8 cellular contexts compared by ENCODE assay signal in genomic region chr11:57458410-57459111, GRCh38. TPM values are rescaled to one million over a fixed set of nuclear protein-coding genes. Genes with fewer than 3 reads are reported as not detected.
DNase-seq lines count a peak whose midpoint lies in the region; ATAC-seq and TF ChIP-seq lines count a peak whose summit lies in the region.

No MANE protein-coding gene starts in this region.

- no peaks in the 10 kb centered on the region for H3K9me3 Mint-ChIP-seq in HFFc6

- peak; percentile 92 for TF ChIP-seq CTCF in HFFc6 (IDR thresholded peaks at IDR 0.05)

- H3K36me3 Mint-ChIP-seq in HFFc6 (ENCODE audit: low read depth), result no peaks in the 10 kb centered on the region

- H3K27ac Mint-ChIP-seq in HFFc6, result no peak overlapping the region

- ATAC-seq in left lobe of liver (peak; percentile 62), HG02981 (IDR thresholded peaks at IDR 0.05; ENCODE audit: unreplicated experiment) (no peak), GM19397 (IDR thresholded peaks at IDR 0.05; ENCODE audit: unreplicated experiment) (no peak)

- in situ Hi-C loops in T47D (cut with HindIII; ENCODE audit: low pct_unique_long_range_greater_than_20kb, low sequenced_read_pairs), result no loop called here

- peaks cover 29% of the 10 kb centered on the region for H3K4me1 Mint-ChIP-seq in HFFc6 (ENCODE audit: low read depth)

- H3K27me3 Mint-ChIP-seq in HFFc6 (ENCODE audit: insufficient read depth), result peaks cover 51% of the 10 kb centered on the region

- DNase-seq in CD1c-positive myeloid dendritic cell (ENCODE audit: extremely low spot score), result peak; percentile 50
- DNase-seq in HFFc6, result no peak
- peak; percentile 40 for DNase-seq in SW480 (ENCODE audit: low spot score)
- peak; percentile 56 to 74 for DNase-seq in T47D (ENCODE audit: low read depth in 1 of 2, low spot score in 1 of 2)
- DNase-seq in left lobe of liver (ENCODE audit: low spot score), result peak; percentile 85
- peak in 2 of 3 experiments; percentile 42 to 47 for DNase-seq in stimulated activated CD4-positive, alpha-beta T cell treated with anti-CD3 and anti-CD28 coated beads, TNF-alpha, amount 100 ng/mL, for 24 hours (ENCODE audit: low read depth in 3 of 3)

- H3K4me3 Mint-ChIP-seq in HFFc6, result peak overlapping the region; percentile 85

RNA-seq across cellular contexts. Expression of gene RTN4RL2, which starts 1.8 kb away (rescaled TPM):
- under 1 TPM; 0.09 to 0.66 (median 0.35) TPM for total RNA-seq in HFFc6 (2021; fragmentation: NEBNext Ultra II Directional; extraction: Animal tissue kit (Norgen Biotek cat#: 25700))
- 22.0 TPM for total RNA-seq in left lobe of liver

RNA-seq across cellular contexts. Expression of gene SLC43A3, which starts 31.6 kb away (rescaled TPM):
- total RNA-seq in HFFc6 (2021; fragmentation: NEBNext Ultra II Directional; extraction: Animal tissue kit (Norgen Biotek cat#: 25700)), result 10 to 100 TPM in 4 of 6 experiments, 1 to 10 TPM in 2; 2.1 to 18.7 (median 15.8) TPM
- 127 TPM for total RNA-seq in left lobe of liver

RNA-seq across cellular contexts. Expression of gene SLC43A1, which starts 56.9 kb away (rescaled TPM):
- total RNA-seq in HFFc6 (2021; fragmentation: NEBNext Ultra II Directional; extraction: Animal tissue kit (Norgen Biotek cat#: 25700)), result 1 to 10 TPM; 3.1 to 4.7 (median 4.3) TPM
- 115 TPM for total RNA-seq in left lobe of liver

Comparison
In these comparisons a context has a peak if more than half of its experiments do, and no peak if none do; other contexts are left out.
1. RNA of gene RTN4RL2, which starts 1.8 kb away (total RNA-seq): 22.0 TPM in left lobe of liver (single experiment); 0.09 to 0.66 TPM in HFFc6; every median in the first group is over 10 times any median in the second.
2. RNA of gene SLC43A1, which starts 56.9 kb away (total RNA-seq): 115 TPM in left lobe of liver (single experiment); 3.1 to 4.7 TPM in HFFc6; every median in the first group is over 10 times any median in the second.